ENCODE assay signal across 8 cellular contexts in genomic region chr13:38350114-38350617, GRCh38. TPM values are rescaled to one million over a fixed set of nuclear protein-coding genes. Genes with fewer than 3 reads are reported as not detected.
A peak's percentile ranks its signal among the peaks of the same experiment; 100 is the strongest.
DNase-seq lines count a peak whose midpoint lies in the region; ATAC-seq and TF ChIP-seq lines count a peak whose summit lies in the region.

No MANE protein-coding gene starts in this region.

- no peak for TF ChIP-seq CTCF in fibroblast of the aortic adventitia (IDR thresholded peaks at IDR 0.05; ENCODE audit: insufficient read depth, low read length)

- no peaks in the 10 kb centered on the region for H3K9me3 ChIP-seq in neuronal stem cell (replicated peaks in 1 of 2; ENCODE audit: control insufficient read depth in 2 of 2, insufficient read depth in 1 of 2, low read depth in 1 of 2, low read length in 2 of 2)
- no peaks in the 10 kb centered on the region for H3K9me3 ChIP-seq in thymus (ENCODE audit: control insufficient read depth)

- ATAC-seq in HG02885 (IDR thresholded peaks at IDR 0.05; ENCODE audit: poor library complexity, unreplicated experiment) = peak; percentile 37
- ATAC-seq in activated T-cell treated with anti-CD3 and anti-CD28 coated beads, Interleukin-2, amount 50 U/mL, for 72 hours (replicated peaks in 1 of 2) = peak; percentile 16 to 22

- H3K27ac ChIP-seq in neuronal stem cell (replicated peaks; ENCODE audit: low read length) (no peak overlapping the region), thymus (ENCODE audit: low read depth) (peak overlapping the region; percentile 88)

- H3K4me1 ChIP-seq in neuronal stem cell (ENCODE audit: control insufficient read depth in 2 of 2, insufficient read depth in 1 of 2, low read depth in 1 of 2, low read length in 2 of 2) (peaks cover 0 to 9% of the 10 kb centered on the region in 2 donors), thymus (ENCODE audit: control insufficient read depth, insufficient read depth, low read length) (peaks cover 8% of the 10 kb centered on the region)

- no peak overlapping the region for H3K4ac ChIP-seq in neuronal stem cell (ENCODE audit: low read length)

- peaks cover 5% of the 10 kb centered on the region for H3K27me3 Mint-ChIP-seq in activated T-cell treated with anti-CD3 and anti-CD28 coated beads, Interleukin-2, amount 50 U/mL, for 72 hours (ENCODE audit: low read depth)

- no peak overlapping the region for H2BK12ac ChIP-seq in neuronal stem cell (ENCODE audit: low read length)

- H4K8ac ChIP-seq in neuronal stem cell (ENCODE audit: low read depth, low read length) = no peak overlapping the region

- no peak overlapping the region for H2AK5ac ChIP-seq in neuronal stem cell (ENCODE audit: low read depth, low read length)

- WGBS in neuronal stem cell (ENCODE audit: extremely low coverage in 2 of 2, insufficient read length in 2 of 2, insufficient replicate concordance in 1 of 2), 2 donors = no CpG with 5 or more reads among the region's 19 CpGs
- under 1% methylated on average over 19 of the region's 19 CpGs for WGBS in thymus

- H3K23ac ChIP-seq in neuronal stem cell (ENCODE audit: low read depth, low read length, poor library complexity) = no peak overlapping the region

- peak overlapping the region; percentile 86 for H2AFZ ChIP-seq in neuronal stem cell (ENCODE audit: low read length)

- H3K4me1 Mint-ChIP-seq in activated T-cell treated with anti-CD3 and anti-CD28 coated beads, Interleukin-2, amount 50 U/mL, for 72 hours (ENCODE audit: low read depth) = peaks cover 38% of the 10 kb centered on the region

- peak overlapping the region; percentile 85 for H3K9ac ChIP-seq in neuronal stem cell (ENCODE audit: low read depth, low read length, poor library complexity)

- peak overlapping the region; percentile 52 for H3K4me2 ChIP-seq in neuronal stem cell (ENCODE audit: insufficient read depth, low read length, poor library complexity, severe bottlenecking)

- H3K4me3 ChIP-seq in fibroblast of the aortic adventitia (ENCODE audit: low read depth, low read length) (peak overlapping the region; percentile 88), neuronal stem cell (ENCODE audit: low read length in 2 of 2) (peak overlapping the region; percentile 88 to 96), thymus (ENCODE audit: low read length) (peak overlapping the region; percentile 63)

- H3K9me3 Mint-ChIP-seq in activated T-cell treated with anti-CD3 and anti-CD28 coated beads, Interleukin-2, amount 50 U/mL, for 72 hours = no peaks in the 10 kb centered on the region

- no peak overlapping the region for H3K14ac ChIP-seq in neuronal stem cell (ENCODE audit: low read length)

- H3K4me3 Mint-ChIP-seq in activated T-cell treated with anti-CD3 and anti-CD28 coated beads, Interleukin-2, amount 50 U/mL, for 72 hours = peak overlapping the region; percentile 95 to 99

- H3K27ac Mint-ChIP-seq in activated T-cell treated with anti-CD3 and anti-CD28 coated beads, Interleukin-2, amount 50 U/mL, for 72 hours = peak overlapping the region; percentile 99

- H4K91ac ChIP-seq in neuronal stem cell (ENCODE audit: low read depth, low read length, poor library complexity) = no peak overlapping the region

- H3K36me3 ChIP-seq in neuronal stem cell (replicated peaks in 1 of 2; ENCODE audit: control insufficient read depth in 2 of 2, insufficient read depth in 2 of 2, low read length in 2 of 2) (peaks cover 2 to 40% of the 10 kb centered on the region in 2 donors), thymus (ENCODE audit: control insufficient read depth, insufficient read depth) (no peaks in the 10 kb centered on the region)

- no peak overlapping the region for H2BK15ac ChIP-seq in neuronal stem cell (ENCODE audit: low read length)

- no peak overlapping the region for H2BK5ac ChIP-seq in neuronal stem cell (ENCODE audit: low read length)

- H3K36me3 Mint-ChIP-seq in activated T-cell treated with anti-CD3 and anti-CD28 coated beads, Interleukin-2, amount 50 U/mL, for 72 hours (ENCODE audit: insufficient read depth in 2 of 2) = peaks cover 10 to 19% of the 10 kb centered on the region in 2 donors

- no peak overlapping the region for H2BK120ac ChIP-seq in neuronal stem cell (ENCODE audit: low read depth, low read length)

- H3K27me3 ChIP-seq in neuronal stem cell (ENCODE audit: control insufficient read depth in 3 of 3, insufficient read depth in 3 of 3, low read depth in 1 of 3, low read length in 3 of 3) = peaks cover 0 to 1% (median 0%) of the 10 kb centered on the region in 3 experiments
- no peaks in the 10 kb centered on the region for H3K27me3 ChIP-seq in thymus (ENCODE audit: control insufficient read depth, insufficient read depth)

- H3K79me1 ChIP-seq in neuronal stem cell (ENCODE audit: low read depth, low read length) = no peaks in the 10 kb centered on the region

- DNase-seq in NCI-H446 (lab: John Stamatoyannopoulos, UW) (peak; percentile 36 to 53), NCI-H446 treated with DMSO at 0.1 percent for 48 hours (lab: John Stamatoyannopoulos, UW) (no peak), NCI-H69 (lab: John Stamatoyannopoulos, UW) (peak; percentile 74), fibroblast of the aortic adventitia (ENCODE audit: low read depth) (no peak), neuronal stem cell (ENCODE audit: low spot score) (no peak)
- DNase-seq in activated T-cell treated with anti-CD3 and anti-CD28 coated beads, Interleukin-2, amount 50 U/mL, for 72 hours = peak; percentile 56 to 58

- peak overlapping the region; percentile 34 for H3K18ac ChIP-seq in neuronal stem cell (ENCODE audit: low read length)

RNA-seq across cellular contexts. Expression of gene UFM1, which starts 0.5 kb away (rescaled TPM):
- 10 to 100 TPM; 78.2 to 78.7 TPM for total RNA-seq in activated T-cell treated with anti-CD3 and anti-CD28 coated beads, Interleukin-2, amount 50 U/mL, for 72 hours
- total RNA-seq in fibroblast of the aortic adventitia (ENCODE audit: low replicate concordance) = 65.3 and 134 TPM in 2 replicates
- 34.6 TPM for polyA plus RNA-seq in neuronal stem cell (2013, experiment 1 of 2)
- polyA plus RNA-seq in neuronal stem cell (2013, experiment 2 of 2) = 34.7 TPM
- polyA plus RNA-seq in thymus = 50.4 TPM

Comparison
In these comparisons a context has a peak if more than half of its experiments do, and no peak if none do; other contexts are left out.
1. DNase-seq: peak in NCI-H446 (2 of 2), NCI-H69 (single experiment) and activated T-cell treated with anti-CD3 and anti-CD28 coated beads, Interleukin-2, amount 50 U/mL, for 72 hours (2 of 2); none in NCI-H446 treated with DMSO at 0.1 percent for 48 hours (single experiment), fibroblast of the aortic adventitia (single experiment) and neuronal stem cell (single experiment).
2. Peak in every context shown above with its lines, with median percentiles within 50 percentile points of each other: H3K4me3 ChIP-seq.